1 cellular context compared by ENCODE assay signal in the genomic region with DNA sequence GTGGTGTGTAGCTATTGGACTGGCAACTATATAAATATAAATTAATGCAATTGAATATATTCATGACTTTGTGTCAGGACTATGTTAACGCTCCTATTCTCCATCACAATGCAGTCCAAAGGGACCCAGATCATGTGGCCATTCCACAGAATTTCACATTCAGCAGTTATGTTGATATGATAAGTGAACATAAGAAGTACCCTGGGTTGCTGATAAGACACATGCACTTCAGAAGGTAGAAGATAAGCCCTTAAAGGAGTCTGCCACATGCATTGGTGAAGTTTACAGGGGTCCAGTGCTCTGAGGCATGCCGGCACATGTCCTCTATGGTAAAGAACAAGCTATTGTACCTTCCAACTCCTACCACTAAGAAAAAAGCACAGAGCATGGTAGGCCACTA.
TF ChIP-seq lines count a peak whose summit lies in the region.

No MANE protein-coding gene starts in this region.

TF ChIP-seq in WTC11, 78 proteins besides CTCF, POLR2A, EP300 and RAD21 (continued from another document):
- TF ChIP-seq, protein P1, sequence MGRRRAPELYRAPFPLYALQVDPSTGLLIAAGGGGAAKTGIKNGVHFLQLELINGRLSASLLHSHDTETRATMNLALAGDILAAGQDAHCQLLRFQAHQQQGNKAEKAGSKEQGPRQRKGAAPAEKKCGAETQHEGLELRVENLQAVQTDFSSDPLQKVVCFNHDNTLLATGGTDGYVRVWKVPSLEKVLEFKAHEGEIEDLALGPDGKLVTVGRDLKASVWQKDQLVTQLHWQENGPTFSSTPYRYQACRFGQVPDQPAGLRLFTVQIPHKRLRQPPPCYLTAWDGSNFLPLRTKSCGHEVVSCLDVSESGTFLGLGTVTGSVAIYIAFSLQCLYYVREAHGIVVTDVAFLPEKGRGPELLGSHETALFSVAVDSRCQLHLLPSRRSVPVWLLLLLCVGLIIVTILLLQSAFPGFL (CRISPR knock-in tag; IDR thresholded peaks at IDR 0.05; ENCODE audit: borderline replicate concordance) = no peak
- TF ChIP-seq TCF7 (CRISPR knock-in tag; IDR thresholded peaks at IDR 0.05; ENCODE audit: low read depth) = no peak
- TF ChIP-seq ZBTB21 (CRISPR knock-in tag; IDR thresholded peaks at IDR 0.05; ENCODE audit: borderline replicate concordance) = no peak
- TF ChIP-seq FOXP1 (CRISPR knock-in tag; IDR thresholded peaks at IDR 0.05; ENCODE audit: borderline replicate concordance) = no peak
- TF ChIP-seq FOXJ3 (CRISPR knock-in tag; IDR thresholded peaks at IDR 0.05; ENCODE audit: borderline replicate concordance) = no peak
- TF ChIP-seq SMAD3 (CRISPR knock-in tag; IDR thresholded peaks at IDR 0.05; ENCODE audit: borderline replicate concordance) = no peak
- no peak for TF ChIP-seq ZNF232 (CRISPR knock-in tag; IDR thresholded peaks at IDR 0.05)
